19 cellular contexts compared by ENCODE assay signal in the genomic region with DNA sequence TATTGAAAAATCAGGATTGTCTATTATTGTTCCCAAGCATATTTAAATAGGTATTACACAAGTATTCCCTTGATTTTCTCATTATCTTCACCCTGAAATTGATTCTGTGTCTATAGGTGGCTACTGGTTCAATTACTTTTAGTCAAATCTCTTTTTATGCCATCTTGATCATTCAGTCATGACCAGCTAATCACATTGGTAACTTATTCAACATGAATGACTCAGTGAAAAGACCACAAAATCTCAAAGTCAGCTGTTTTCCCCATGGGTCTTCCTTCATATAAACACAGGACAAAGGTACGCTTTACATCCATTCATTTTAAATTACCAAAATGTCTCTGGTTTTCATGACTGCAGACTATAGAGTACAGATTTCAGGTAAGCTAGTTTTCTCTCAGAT. TPM values are rescaled to one million over a fixed set of nuclear protein-coding genes. Genes with fewer than 3 reads are reported as not detected.
DNase-seq lines count a peak whose midpoint lies in the region; ATAC-seq, FAIRE-seq and TF ChIP-seq lines count a peak whose summit lies in the region.
"Had no signal": no experiment of that assay in that cellular context is flagged by ENCODE, and none has a peak within 500 bp of the region (broad histone marks: within the 10 kb centered on the region; RNA-seq: fewer than 3 reads in every experiment).

No MANE protein-coding gene starts in this region.

- BruUV-seq in HepG2 (replicated peaks; lab: Mats Ljungman, UMichigan) (no TSS peak), K562 (replicated peaks; lab: Mats Ljungman, UMichigan) (no TSS peak), A673 (replicated peaks; lab: Mats Ljungman, UMichigan) (no TSS peak)

- no peak overlapping the region for H3K27ac ChIP-seq in HepG2 (ENCODE audit: extremely low read length, insufficient read depth, low read length)
- no peak overlapping the region for H3K27ac ChIP-seq in right lobe of liver
- no peak overlapping the region for H3K27ac ChIP-seq in K562 (ENCODE audit: extremely low read depth, low read depth, low read length)
- H3K27ac ChIP-seq in A673 (ENCODE audit: low read depth, low read length, poor library complexity, severe bottlenecking) = no peak overlapping the region
- H3K27ac ChIP-seq: 22Rv1; A549; BLaER1 treated with 17β-estradiol and CSF1 and Interleukin-3, amounts not matched to agents 10 nM and 100 nM had no signal

- ATAC-seq in HepG2 (no peak), right lobe of liver (no peak), K562 (no peak)
- ATAC-seq: A549 had no signal

- TF ChIP-seq RAD21 in HepG2 (CRISPR knock-in tag; IDR thresholded peaks at IDR 0.05) = no peak
- no peak for TF ChIP-seq RAD21 in K562 (CRISPR knock-in tag; conservative IDR thresholded peaks at IDR 0.05 in 1 of 2, IDR thresholded peaks at IDR 0.05 in 1 of 2)

- TF ChIP-seq POLR2A in HepG2 (IDR thresholded peaks at IDR 0.05; ENCODE audit: insufficient read depth in 1 of 2, low read depth in 2 of 2, low read length in 2 of 2) (no peak), right lobe of liver (IDR thresholded peaks at IDR 0.05) (no peak), K562 (conservative IDR thresholded peaks at IDR 0.05) (no peak)

- in situ Hi-C loops in HepG2 (cut with HindIII; ENCODE audit: extremely low pct_ligation_motif_present, low pct_unique_long_range_greater_than_20kb) = no loop called here
- in situ Hi-C loops in K562 (cut with MboI) = no loop called here

- H3K4me2 ChIP-seq in HepG2 (ENCODE audit: low read depth, low read length) = no peak overlapping the region
- no peak overlapping the region for H3K4me2 ChIP-seq in K562 (ENCODE audit: insufficient read depth, low read length)
- H3K4me2 ChIP-seq: A549 had no signal

- H3K9me3 ChIP-seq in HepG2 (ENCODE audit: low read length) (no peaks in the 10 kb centered on the region), right lobe of liver (no peaks in the 10 kb centered on the region), K562 (replicated peaks; ENCODE audit: control insufficient read depth, insufficient read depth, low read depth, low read length) (no peaks in the 10 kb centered on the region), A673 (ENCODE audit: low read depth, low read length, poor library complexity, severe bottlenecking) (no peaks in the 10 kb centered on the region)
- H3K9me3 ChIP-seq: A549, Caco-2 had no signal

- H3K4me1 ChIP-seq in HepG2 (ENCODE audit: insufficient read depth, low read length) (peaks cover 13% of the 10 kb centered on the region), right lobe of liver (no peaks in the 10 kb centered on the region), K562 (replicated peaks in 1 of 2; ENCODE audit: control insufficient read depth in 2 of 2, insufficient read depth in 2 of 2, low read length in 2 of 2) (no peaks in the 10 kb centered on the region), A673 (ENCODE audit: insufficient read depth, low read length, poor library complexity, severe bottlenecking) (no peaks in the 10 kb centered on the region)
- H3K4me1 ChIP-seq: A549, Caco-2 had no signal

- DNase-seq in HepG2 (ENCODE audit: low spot score) (no peak), right lobe of liver (no peak), K562 (ENCODE audit: extremely low read depth in 1 of 4, low spot score in 3 of 4) (no peak), kidney tubule cell (ENCODE audit: low spot score) (peak; percentile 47), globus pallidus (ENCODE audit: low spot score) (no peak), SW480 (ENCODE audit: low spot score) (no peak), A673 (ENCODE audit: low spot score) (no peak)
- DNase-seq: Caco-2; CD4-positive, CD25-positive, alpha-beta regulatory T cell; DMS153; DMS79; GDM1; H9 had no signal

- H2AFZ ChIP-seq in HepG2 (ENCODE audit: low read length) = no peak overlapping the region
- H2AFZ ChIP-seq in K562 (ENCODE audit: low read depth, low read length) = no peak overlapping the region

- POLR2A ChIA-PET in HepG2 (lab: Yijun Ruan, JAX) = no interaction called here
- POLR2A ChIA-PET in K562 (lab: Yijun Ruan, JAX) = no interaction called here
- POLR2A ChIA-PET in A673 (lab: Charles Lee; ENCODE audit: low non-redundant PET) = no interaction called here

- TF ChIP-seq CTCF in HepG2 (CRISPR knock-in tag; IDR thresholded peaks at IDR 0.05) = no peak
- no peak for TF ChIP-seq CTCF in right lobe of liver (IDR thresholded peaks at IDR 0.05)
- no peak for TF ChIP-seq CTCF in K562 (IDR thresholded peaks at IDR 0.05 in 2 of 3, conservative IDR thresholded peaks at IDR 0.05 in 1 of 3; ENCODE audit: insufficient read depth in 2 of 3, low read depth in 1 of 3, low read length in 3 of 3)
- no peak for TF ChIP-seq CTCF in A673 (conservative IDR thresholded peaks at IDR 0.05; ENCODE audit: low read depth, low read length)

- H3K27me3 ChIP-seq in HepG2 (ENCODE audit: control insufficient read depth in 1 of 2, insufficient read depth in 2 of 2, low read length in 2 of 2) (no peaks in the 10 kb centered on the region), right lobe of liver (no peaks in the 10 kb centered on the region), K562 (ENCODE audit: control insufficient read depth in 2 of 2, insufficient read depth in 2 of 2, low read length in 2 of 2) (0 out of 5 replicates have a peak, but pooled peaks cover 0 to 2% of the 10 kb centered on the region in 2 experiments), A673 (replicated peaks; ENCODE audit: insufficient read depth, low read depth, low read length, poor library complexity) (no peaks in the 10 kb centered on the region)
- H3K27me3 ChIP-seq: BLaER1 treated with 17β-estradiol and CSF1 and Interleukin-3, amounts not matched to agents 10 nM and 100 nM had no signal

- H3K79me2 ChIP-seq in HepG2 (ENCODE audit: insufficient read depth, low read length) (no peaks in the 10 kb centered on the region), K562 (ENCODE audit: control insufficient read depth, insufficient read depth, low read length) (no peaks in the 10 kb centered on the region)

- H3K9me1 ChIP-seq in K562 (ENCODE audit: control insufficient read depth, insufficient read depth, low read length) = no peaks in the 10 kb centered on the region

- H3K4me3 ChIP-seq in HepG2 (replicated peaks in 1 of 3; ENCODE audit: insufficient read depth in 1 of 3, low read depth in 2 of 3, low read length in 3 of 3) (no peak overlapping the region), right lobe of liver (no peak overlapping the region), K562 (no peak overlapping the region), A673 (ENCODE audit: low read depth, low read length, poor library complexity, severe bottlenecking) (no peak overlapping the region)
- H3K4me3 ChIP-seq: A549; BLaER1 treated with 17β-estradiol and CSF1 and Interleukin-3, amounts not matched to agents 10 nM and 100 nM had no signal

- CTCF ChIA-PET in HepG2 (lab: Yijun Ruan, JAX; ENCODE audit: low intra/inter-chr PET ratio, low total read pairs) = no interaction called here
- CTCF ChIA-PET in K562 (lab: Yijun Ruan, JAX; ENCODE audit: low intra/inter-chr PET ratio) = no interaction called here
- CTCF ChIA-PET in A673 (lab: Charles Lee) = no interaction called here

- no peak for TF ChIP-seq EP300 in HepG2 (IDR thresholded peaks at IDR 0.05; ENCODE audit: low read depth in 2 of 2, low read length in 2 of 2)
- TF ChIP-seq EP300 in HepG2 (CRISPR knock-in tag; IDR thresholded peaks at IDR 0.05; ENCODE audit: borderline replicate concordance) = no peak
- TF ChIP-seq EP300 in K562 (IDR thresholded peaks at IDR 0.05; ENCODE audit: low read length) = no peak

- H3K36me3 ChIP-seq in HepG2 (replicated peaks in 1 of 2; ENCODE audit: control insufficient read depth in 1 of 2, insufficient read depth in 2 of 2, low read length in 2 of 2) = no peaks in the 10 kb centered on the region
- H3K36me3 ChIP-seq in right lobe of liver = no peaks in the 10 kb centered on the region
- no peaks in the 10 kb centered on the region for H3K36me3 ChIP-seq in K562 (ENCODE audit: control insufficient read depth, insufficient read depth, low read length)
- no peaks in the 10 kb centered on the region for H3K36me3 ChIP-seq in A673 (ENCODE audit: insufficient read depth, low read length, poor library complexity, severe bottlenecking)
- H3K36me3 ChIP-seq: BLaER1 treated with 17β-estradiol and CSF1 and Interleukin-3, amounts not matched to agents 10 nM and 100 nM had no signal

- FAIRE-seq in HepG2 (lab: Jason Lieb, UNC) (no peak), K562 (lab: Jason Lieb, UNC) (no peak)
- FAIRE-seq: A549, GM12892, GM18507, H1 had no signal

- 100% methylated on average over 1 of the region's 1 CpG for WGBS in HepG2 (ENCODE audit: low lambda C conversion rate)
- 93% methylated on average over 1 of the region's 1 CpG for WGBS in right lobe of liver (ENCODE audit: insufficient coverage, low coverage, low lambda C conversion rate, missing lambda C conversion rate)
- WGBS in K562 (ENCODE audit: insufficient coverage, low coverage, missing lambda C conversion rate) = 40% methylated on average over 1 of the region's 1 CpG

- H3K9ac ChIP-seq in HepG2 (ENCODE audit: insufficient read depth, low read depth, low read length) (no peak overlapping the region), K562 (ENCODE audit: insufficient read depth in 1 of 2, low read depth in 2 of 2, low read length in 2 of 2) (no peak overlapping the region)
- H3K9ac ChIP-seq: BLaER1 treated with 17β-estradiol and CSF1 and Interleukin-3, amounts not matched to agents 10 nM and 100 nM had no signal

- intact Hi-C loops in HepG2 (cut with micrococcal nuclease; ENCODE audit: unreplicated experiment) (no loop called here), right lobe of liver (cut with DNase I) (no loop called here), K562 (cut with micrococcal nuclease) (no loop called here), A673 (cut with micrococcal nuclease; ENCODE audit: unreplicated experiment) (no loop called here)

- H4K20me1 ChIP-seq in HepG2 (ENCODE audit: insufficient read depth, low read length) (no peaks in the 10 kb centered on the region), K562 (replicated peaks; ENCODE audit: control insufficient read depth, insufficient read depth, low read length) (no peaks in the 10 kb centered on the region)
- H4K20me1 ChIP-seq: BLaER1 treated with 17β-estradiol and CSF1 and Interleukin-3, amounts not matched to agents 10 nM and 100 nM had no signal

RNA-seq across cellular contexts. Expression of a gene that starts 23.7 kb away (rescaled TPM):
- total RNA-seq in HepG2 (2016; rRNA removed; fragmentation: Illumina TruSeq; extraction: Trizol) (69.0 and 99.0 TPM in 2 replicates), right lobe of liver (10 to 100 TPM; 15.4 to 34.0 (median 21.5) TPM), K562 (2014; rRNA removed) (20.0 and 21.5 TPM in 2 replicates), K562 (2014; rRNA removed; fragmentation: Illumina TruSeq; extraction: Trizol) (42.8 and 51.2 TPM in 2 replicates), K562 (2015; rRNA removed; fragmentation: Illumina TruSeq; extraction: Trizol) (36.8 and 39.0 TPM in 2 replicates), K562 (2021) (31.8 and 38.7 TPM in 2 replicates), A673 (2021) (14.6 and 15.4 TPM in 2 replicates)
- 27.6 and 36.4 TPM in 2 replicates for total RNA-seq in HepG2 (2016; cell fraction: cytosol; rRNA removed; fragmentation: Illumina TruSeq; extraction: Trizol; ENCODE audit: low read depth)
- total RNA-seq in HepG2 (2016; cell fraction: insoluble cytoplasmic fraction; rRNA removed; fragmentation: Illumina TruSeq; extraction: Trizol) = 66.8 and 94.5 TPM in 2 replicates
- total RNA-seq in HepG2 (2016; cell fraction: membrane; rRNA removed; fragmentation: Illumina TruSeq; extraction: Trizol) = 25.1 and 28.0 TPM in 2 replicates
- 94.9 and 106 TPM in 2 replicates for total RNA-seq in HepG2 (2016; cell fraction: nucleus; rRNA removed; fragmentation: Illumina TruSeq; extraction: Trizol)
- polyA plus RNA-seq in HepG2 (2011; rRNA removed) (18.1 and 21.0 TPM in 2 replicates), K562 (2011; rRNA removed) (16.2 and 17.1 TPM in 2 replicates), K562 (2014; fragmentation: Illumina TruSeq; extraction: Trizol) (17.2 and 19.6 TPM in 2 replicates), K562 (2014; fragmentation: Nextera tagmentation; extraction: Ambion mirVana) (1 to 10 TPM; 4.3 to 6.3 TPM), K562 (2014; rRNA removed) (9.8 and 10.9 TPM in 2 replicates)
- polyA plus RNA-seq in HepG2 (2011; cell fraction: cytosol; rRNA removed) = 7.6 and 13.3 TPM in 2 replicates
- 13.9 and 17.0 TPM in 2 replicates for polyA plus RNA-seq in HepG2 (2011; cell fraction: nucleus; rRNA removed)
- 28.1 and 32.1 TPM in 2 replicates for polyA plus RNA-seq in HepG2 (2012)
- 1.1 and 1.3 TPM in 2 replicates for polyA plus RNA-seq in HepG2 (2016; cell fraction: cytosol; fragmentation: Illumina TruSeq; extraction: Trizol; ENCODE audit: low read depth)
- 40.5 and 44.9 TPM in 2 replicates for polyA plus RNA-seq in HepG2 (2016; cell fraction: insoluble cytoplasmic fraction; fragmentation: Illumina TruSeq; extraction: Trizol; ENCODE audit: low read depth)
- polyA plus RNA-seq in HepG2 (2016; cell fraction: membrane; fragmentation: Illumina TruSeq; extraction: Trizol; ENCODE audit: low read depth) = 4.3 and 4.9 TPM in 2 replicates
- polyA plus RNA-seq in HepG2 (2016; cell fraction: nucleus; fragmentation: Illumina TruSeq; extraction: Trizol; ENCODE audit: insufficient read depth, low read depth) = 46.0 and 49.0 TPM in 2 replicates
- 5.6 and 32.4 TPM in 2 replicates for polyA minus RNA-seq in HepG2 (2011; rRNA and poly(A)+ RNA removed; ENCODE audit: low replicate concordance)
- 42.3 and 56.3 TPM in 2 replicates for polyA minus RNA-seq in HepG2 (2011; cell fraction: cytosol; rRNA and poly(A)+ RNA removed)
- 188 and 226 TPM in 2 replicates for polyA minus RNA-seq in HepG2 (2011; cell fraction: nucleus; rRNA and poly(A)+ RNA removed)
- 9.0 and 32.0 TPM in 2 replicates for total RNA-seq in K562 (2011; cell fraction: chromatin; rRNA removed; ENCODE audit: low replicate concordance)
- 6.2 and 11.7 TPM in 2 replicates for total RNA-seq in K562 (2011; cell fraction: nucleolus; rRNA removed)
- total RNA-seq in K562 (2011; cell fraction: nucleoplasm; rRNA removed) = 13.6 and 23.1 TPM in 2 replicates
- 2.5 and 6.4 TPM in 2 replicates for polyA plus RNA-seq in K562 (2011; cell fraction: cytosol; rRNA removed)
- 8.3 and 13.4 TPM in 2 replicates for polyA plus RNA-seq in K562 (2011; cell fraction: nucleus; rRNA removed)
- polyA plus RNA-seq in K562 (2012) = 8.2 and 14.6 TPM in 2 replicates
- polyA minus RNA-seq in K562 (2011; rRNA and poly(A)+ RNA removed) = 75.5 and 131 TPM in 2 replicates
- 20.7 and 24.4 TPM in 2 replicates for polyA minus RNA-seq in K562 (2011; cell fraction: cytosol; rRNA and poly(A)+ RNA removed)
- 15.5 and 40.9 TPM in 2 replicates for polyA minus RNA-seq in K562 (2011; cell fraction: nucleus; rRNA and poly(A)+ RNA removed)
